25 cellular contexts compared by ENCODE assay signal in genomic region chr12:50999139-50999538, GRCh38. TPM values are rescaled to one million over a fixed set of nuclear protein-coding genes. Genes with fewer than 3 reads are reported as not detected.
A peak's percentile ranks its signal among the peaks of the same experiment; 100 is the strongest.
DNase-seq lines count a peak whose midpoint lies in the region; ATAC-seq and TF ChIP-seq lines count a peak whose summit lies in the region.
"Had no signal": no experiment of that assay in that cellular context is flagged by ENCODE, and none has a peak within 500 bp of the region (broad histone marks: within the 10 kb centered on the region; RNA-seq: fewer than 3 reads in every experiment).

No MANE protein-coding gene starts in this region.

- intact Hi-C loops in activated T-helper 2 cell treated with anti-CD3 and anti-CD28 coated beads, Interferon-gamma antibody, Interleukin-2, Interleukin-4, amounts not matched to agents 10 μg/mL and 5 μg/mL and 100 μg/mL, durations not matched to agents 14 hours and 24 hours and 36 hours (cut with micrococcal nuclease) = no loop called here
- intact Hi-C loops in testis (cut with DNase I; ENCODE audit: low total_unique reads) = no loop called here

- peak overlapping the region; percentile 55 to 73 for H3K27ac ChIP-seq in testis
- H3K27ac ChIP-seq: A549, HL-60 had no signal

- H3K27me3 ChIP-seq in testis = no peaks in the 10 kb centered on the region
- H3K27me3 ChIP-seq: BLaER1 treated with 17β-estradiol and CSF1 and Interleukin-3, amounts not matched to agents 10 nM and 100 nM had no signal

- whole genome bisulfite sequencing in testis, 2 donors = 51 to 64% methylated on average over 4 of the region's 4 CpGs

- peaks cover 83% of the 10 kb centered on the region for H3K36me3 Mint-ChIP-seq in activated T-cell treated with anti-CD3 and anti-CD28 coated beads, Interleukin-2, amount 50 U/mL, for 24 hours (ENCODE audit: low read depth)
- H3K36me3 Mint-ChIP-seq in activated T-cell treated with anti-CD3 and anti-CD28 coated beads, Interleukin-2, amount 50 U/mL, for 4 hours (ENCODE audit: insufficient read depth) = peaks cover 48% of the 10 kb centered on the region
- peaks cover 62% of the 10 kb centered on the region for H3K36me3 Mint-ChIP-seq in activated T-helper 2 cell treated with anti-CD3 and anti-CD28 coated beads, Interferon-gamma antibody, Interleukin-2, Interleukin-4, amounts not matched to agents 10 μg/mL and 5 μg/mL and 100 μg/mL, durations not matched to agents 14 hours and 24 hours and 36 hours (ENCODE audit: low read depth)
- H3K36me3 Mint-ChIP-seq in activated naive CD8-positive, alpha-beta T cell treated with anti-CD3 and anti-CD28 coated beads, Interleukin-2, amount 50 U/mL, for 24 hours (ENCODE audit: low read depth) = peaks cover 53% of the 10 kb centered on the region

- H3K4me1 Mint-ChIP-seq in activated T-cell treated with anti-CD3 and anti-CD28 coated beads, Interleukin-2, amount 50 U/mL, for 24 hours (ENCODE audit: low read depth) = peaks cover 17% of the 10 kb centered on the region
- peaks cover 13% of the 10 kb centered on the region for H3K4me1 Mint-ChIP-seq in activated T-cell treated with anti-CD3 and anti-CD28 coated beads, Interleukin-2, amount 50 U/mL, for 4 hours (ENCODE audit: low read depth)
- H3K4me1 Mint-ChIP-seq in activated T-helper 2 cell treated with anti-CD3 and anti-CD28 coated beads, Interferon-gamma antibody, Interleukin-2, Interleukin-4, amounts not matched to agents 10 μg/mL and 5 μg/mL and 100 μg/mL, durations not matched to agents 14 hours and 24 hours and 36 hours (ENCODE audit: low read depth) = peaks cover 17% of the 10 kb centered on the region
- peaks cover 17% of the 10 kb centered on the region for H3K4me1 Mint-ChIP-seq in activated naive CD8-positive, alpha-beta T cell treated with anti-CD3 and anti-CD28 coated beads, Interleukin-2, amount 50 U/mL, for 24 hours

- H3K4me1 ChIP-seq in testis = peaks cover 7% of the 10 kb centered on the region

- no peak for DNase-seq in activated T-cell treated with anti-CD3 and anti-CD28 coated beads, Interleukin-2, amount 50 U/mL, for 24 hours
- DNase-seq in activated T-cell treated with anti-CD3 and anti-CD28 coated beads, Interleukin-2, amount 50 U/mL, for 4 hours = no peak
- no peak for DNase-seq in activated T-helper 2 cell treated with anti-CD3 and anti-CD28 coated beads, Interferon-gamma antibody, Interleukin-2, Interleukin-4, amounts not matched to agents 10 μg/mL and 5 μg/mL and 100 μg/mL, durations not matched to agents 14 hours and 24 hours and 36 hours (ENCODE audit: low spot score)
- DNase-seq in activated naive CD8-positive, alpha-beta T cell treated with anti-CD3 and anti-CD28 coated beads, Interleukin-2, amount 50 U/mL, for 24 hours = no peak
- peak; percentile 74 for DNase-seq in testis
- no peak for DNase-seq in stimulated activated naive CD4-positive, alpha-beta T cell (lab: John Stamatoyannopoulos, UW)
- DNase-seq in KBM-7 = no peak
- DNase-seq: AML-193; CD4-positive, alpha-beta T cell; DMS53; Karpas-422; NCI-H1092; NCI-H1417 treated with DMSO at 0.1 percent for 48 hours; NCI-H1694 treated with DMSO at 0.1 percent for 48 hours; NCI-H2081; NCI-H2227 treated with DMSO at 0.1 percent for 48 hours; NCI-H69; Right ventricle myocardium superior; RPMI8226 had no signal

- ATAC-seq in activated T-cell treated with anti-CD3 and anti-CD28 coated beads, Interleukin-2, amount 50 U/mL, for 4 hours = no peak
- ATAC-seq in activated naive CD8-positive, alpha-beta T cell treated with anti-CD3 and anti-CD28 coated beads, Interleukin-2, amount 50 U/mL, for 24 hours = no peak
- ATAC-seq: A549 had no signal

- H3K27me3 Mint-ChIP-seq in activated T-cell treated with anti-CD3 and anti-CD28 coated beads, Interleukin-2, amount 50 U/mL, for 24 hours = no peaks in the 10 kb centered on the region
- no peaks in the 10 kb centered on the region for H3K27me3 Mint-ChIP-seq in activated T-cell treated with anti-CD3 and anti-CD28 coated beads, Interleukin-2, amount 50 U/mL, for 4 hours (ENCODE audit: low read depth)
- no peaks in the 10 kb centered on the region for H3K27me3 Mint-ChIP-seq in activated T-helper 2 cell treated with anti-CD3 and anti-CD28 coated beads, Interferon-gamma antibody, Interleukin-2, Interleukin-4, amounts not matched to agents 10 μg/mL and 5 μg/mL and 100 μg/mL, durations not matched to agents 14 hours and 24 hours and 36 hours (ENCODE audit: low read depth)
- H3K27me3 Mint-ChIP-seq in activated naive CD8-positive, alpha-beta T cell treated with anti-CD3 and anti-CD28 coated beads, Interleukin-2, amount 50 U/mL, for 24 hours = no peaks in the 10 kb centered on the region
- H3K27me3 Mint-ChIP-seq: CD4-positive, alpha-beta T cell had no signal

- H3K27ac Mint-ChIP-seq in activated T-cell treated with anti-CD3 and anti-CD28 coated beads, Interleukin-2, amount 50 U/mL, for 24 hours = peak overlapping the region; percentile 72
- peak overlapping the region; percentile 35 for H3K27ac Mint-ChIP-seq in activated T-helper 2 cell treated with anti-CD3 and anti-CD28 coated beads, Interferon-gamma antibody, Interleukin-2, Interleukin-4, amounts not matched to agents 10 μg/mL and 5 μg/mL and 100 μg/mL, durations not matched to agents 14 hours and 24 hours and 36 hours
- H3K27ac Mint-ChIP-seq in activated naive CD8-positive, alpha-beta T cell treated with anti-CD3 and anti-CD28 coated beads, Interleukin-2, amount 50 U/mL, for 24 hours = peak overlapping the region; percentile 11
- H3K27ac Mint-ChIP-seq: CD4-positive, alpha-beta T cell had no signal

- no peaks in the 10 kb centered on the region for H3K9me3 Mint-ChIP-seq in activated T-cell treated with anti-CD3 and anti-CD28 coated beads, Interleukin-2, amount 50 U/mL, for 24 hours
- no peaks in the 10 kb centered on the region for H3K9me3 Mint-ChIP-seq in activated T-cell treated with anti-CD3 and anti-CD28 coated beads, Interleukin-2, amount 50 U/mL, for 4 hours
- no peaks in the 10 kb centered on the region for H3K9me3 Mint-ChIP-seq in activated T-helper 2 cell treated with anti-CD3 and anti-CD28 coated beads, Interferon-gamma antibody, Interleukin-2, Interleukin-4, amounts not matched to agents 10 μg/mL and 5 μg/mL and 100 μg/mL, durations not matched to agents 14 hours and 24 hours and 36 hours
- H3K9me3 Mint-ChIP-seq in activated naive CD8-positive, alpha-beta T cell treated with anti-CD3 and anti-CD28 coated beads, Interleukin-2, amount 50 U/mL, for 24 hours = no peaks in the 10 kb centered on the region
- H3K9me3 Mint-ChIP-seq: CD4-positive, alpha-beta T cell had no signal

- no peak overlapping the region for H3K4me3 ChIP-seq in testis
- H3K4me3 ChIP-seq: A549; BLaER1 treated with 17β-estradiol and CSF1 and Interleukin-3, amounts not matched to agents 10 nM and 100 nM had no signal

- no peak for TF ChIP-seq POLR2A in testis (IDR thresholded peaks at IDR 0.05)

- no peaks in the 10 kb centered on the region for H3K9me3 ChIP-seq in testis
- H3K9me3 ChIP-seq: A549; BLaER1 treated with 17β-estradiol and CSF1 and Interleukin-3, amounts not matched to agents 10 nM and 100 nM had no signal

- H3K36me3 ChIP-seq in testis (ENCODE audit: low read depth, missing control alignments) = no peaks in the 10 kb centered on the region

- no peak for TF ChIP-seq CTCF in testis (IDR thresholded peaks at IDR 0.05)

- in situ Hi-C loops in KBM-7 (cut with MboI; ENCODE audit: low pct_unique_long_range_greater_than_20kb, low sequenced_read_pairs) = no loop called here

- H3K4me3 Mint-ChIP-seq in activated T-cell treated with anti-CD3 and anti-CD28 coated beads, Interleukin-2, amount 50 U/mL, for 24 hours = no peak overlapping the region
- no peak overlapping the region for H3K4me3 Mint-ChIP-seq in activated T-cell treated with anti-CD3 and anti-CD28 coated beads, Interleukin-2, amount 50 U/mL, for 4 hours
- H3K4me3 Mint-ChIP-seq in activated T-helper 2 cell treated with anti-CD3 and anti-CD28 coated beads, Interferon-gamma antibody, Interleukin-2, Interleukin-4, amounts not matched to agents 10 μg/mL and 5 μg/mL and 100 μg/mL, durations not matched to agents 14 hours and 24 hours and 36 hours (ENCODE audit: low read depth) = no peak overlapping the region
- H3K4me3 Mint-ChIP-seq in activated naive CD8-positive, alpha-beta T cell treated with anti-CD3 and anti-CD28 coated beads, Interleukin-2, amount 50 U/mL, for 24 hours = no peak overlapping the region
- H3K4me3 Mint-ChIP-seq: CD4-positive, alpha-beta T cell had no signal

RNA-seq across cellular contexts. Expression of gene SLC11A2, which starts 27.0 kb away (rescaled TPM):
- total RNA-seq in activated T-cell treated with anti-CD3 and anti-CD28 coated beads, Interleukin-2, amount 50 U/mL, for 4 hours = 10 to 100 TPM; 39.1 to 45.0 (median 39.3) TPM
- total RNA-seq in activated T-helper 2 cell treated with anti-CD3 and anti-CD28 coated beads, Interferon-gamma antibody, Interleukin-2, Interleukin-4, amounts not matched to agents 10 μg/mL and 5 μg/mL and 100 μg/mL, durations not matched to agents 14 hours and 24 hours and 36 hours = 56.6 and 62.9 TPM in 2 replicates
- 10 to 100 TPM; 63.4 to 66.5 TPM for total RNA-seq in testis
- 42.9 TPM for polyA plus RNA-seq in testis (ENCODE audit: insufficient read depth, low read depth, low replicate concordance)

RNA-seq across cellular contexts. Expression of gene HIGD1C, which starts 46.8 kb away (rescaled TPM):
- not detected for total RNA-seq in activated T-cell treated with anti-CD3 and anti-CD28 coated beads, Interleukin-2, amount 50 U/mL, for 4 hours
- total RNA-seq in activated T-helper 2 cell treated with anti-CD3 and anti-CD28 coated beads, Interferon-gamma antibody, Interleukin-2, Interleukin-4, amounts not matched to agents 10 μg/mL and 5 μg/mL and 100 μg/mL, durations not matched to agents 14 hours and 24 hours and 36 hours = not detected in 2 replicates
- not detected for total RNA-seq in testis
- polyA plus RNA-seq in testis (ENCODE audit: insufficient read depth, low read depth, low replicate concordance) = 3.4 TPM
- total RNA-seq: CD4-positive, alpha-beta T cell; Daoy; G401; NCI-H460; Right ventricle myocardium superior had no signal
- polyA plus RNA-seq: A549 had no signal

RNA-seq across cellular contexts. Expression of gene LETMD1, which starts 49.0 kb away (rescaled TPM):
- total RNA-seq in activated T-cell treated with anti-CD3 and anti-CD28 coated beads, Interleukin-2, amount 50 U/mL, for 4 hours = 10 to 100 TPM; 40.6 to 47.6 (median 42.5) TPM
- total RNA-seq in activated T-helper 2 cell treated with anti-CD3 and anti-CD28 coated beads, Interferon-gamma antibody, Interleukin-2, Interleukin-4, amounts not matched to agents 10 μg/mL and 5 μg/mL and 100 μg/mL, durations not matched to agents 14 hours and 24 hours and 36 hours = 61.0 and 63.1 TPM in 2 replicates
- 10 to 100 TPM; 72.7 to 75.3 TPM for total RNA-seq in testis
- 61.2 TPM for polyA plus RNA-seq in testis (ENCODE audit: insufficient read depth, low read depth, low replicate concordance)

Comparison
In these comparisons a context has a peak if more than half of its experiments do, and no peak if none do; other contexts are left out.
1. H3K27ac Mint-ChIP-seq: peak in every context shown above with its lines; median percentile 72 in activated T-cell treated with anti-CD3 and anti-CD28 coated beads, Interleukin-2, amount 50 U/mL, for 24 hours; 35 in activated T-helper 2 cell treated with anti-CD3 and anti-CD28 coated beads, Interferon-gamma antibody, Interleukin-2, Interleukin-4, amounts not matched to agents 10 μg/mL and 5 μg/mL and 100 μg/mL, durations not matched to agents 14 hours and 24 hours and 36 hours; 11 in activated naive CD8-positive, alpha-beta T cell treated with anti-CD3 and anti-CD28 coated beads, Interleukin-2, amount 50 U/mL, for 24 hours.